In the genomic region with DNA sequence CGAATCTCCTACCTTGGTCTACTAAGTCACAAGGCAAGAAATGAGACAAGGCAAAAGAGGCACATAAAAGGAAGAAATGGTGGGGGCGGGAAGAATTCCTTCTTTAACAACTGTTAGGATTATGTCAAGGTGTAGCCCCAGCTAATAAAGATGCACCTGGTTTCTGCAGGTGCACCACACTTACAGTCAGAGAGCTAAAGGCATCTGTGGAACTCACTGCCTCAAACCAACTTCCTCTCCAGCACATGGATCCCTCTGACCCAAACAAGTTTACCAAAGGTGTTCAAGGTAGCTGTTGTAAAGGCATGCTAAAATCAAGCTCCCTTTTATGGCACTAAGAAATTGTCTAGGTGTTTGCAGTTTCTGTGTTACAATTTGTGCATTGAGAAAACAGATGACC, we compare ENCODE assay signal across 1 cellular context.
TF ChIP-seq lines count a peak whose summit lies in the region.

No MANE protein-coding gene starts in this region.

TF ChIP-seq in HepG2, 621 proteins besides CTCF, POLR2A, EP300 and RAD21:
- TF ChIP-seq CHD4 (IDR thresholded peaks at IDR 0.05; ENCODE audit: borderline replicate concordance, low read length): no peak
- TF ChIP-seq RBM22 (optimal IDR thresholded peaks at IDR 0.05; ENCODE audit: low read length): peak; percentile 70
